ENCODE assay signal across 11 cellular contexts in the genomic region with DNA sequence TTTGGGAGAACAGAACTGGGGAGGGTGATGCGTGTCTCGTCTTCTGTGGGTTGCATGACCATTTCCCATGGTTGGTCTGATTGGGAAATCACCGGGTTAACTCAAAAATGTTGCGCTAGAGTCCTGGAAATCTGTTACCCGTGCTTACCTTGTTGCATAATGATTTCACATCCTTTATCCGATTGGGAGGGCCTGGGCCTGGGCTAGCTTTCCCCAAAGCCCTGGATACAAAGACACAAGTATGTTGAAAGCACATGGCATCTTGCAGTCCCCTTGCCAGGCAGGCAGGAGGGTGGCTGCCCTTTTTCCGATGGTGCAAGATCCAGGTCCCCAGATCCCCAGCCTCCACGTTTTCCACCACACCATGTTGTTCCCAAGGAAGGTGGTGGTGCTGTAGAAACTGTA. TPM values are rescaled to one million over a fixed set of nuclear protein-coding genes. Genes with fewer than 3 reads are reported as not detected.
DNase-seq lines count a peak whose midpoint lies in the region; ATAC-seq, FAIRE-seq and TF ChIP-seq lines count a peak whose summit lies in the region.
"Had no signal": no experiment of that assay in that cellular context is flagged by ENCODE, and none has a peak within 500 bp of the region (broad histone marks: within the 10 kb centered on the region; RNA-seq: fewer than 3 reads in every experiment).

No MANE protein-coding gene starts in this region.

- H3K36me3 Mint-ChIP-seq in CD14-positive monocyte (peaks cover 34 to 42% of the 10 kb centered on the region in 2 donors), IgD-negative memory B cell (peaks cover 4% of the 10 kb centered on the region), neural progenitor cell (no peaks in the 10 kb centered on the region)

- peak overlapping the region; percentile 83 to 91 for H3K4me3 Mint-ChIP-seq in CD14-positive monocyte
- H3K4me3 Mint-ChIP-seq in IgD-negative memory B cell: peak overlapping the region; percentile 69 to 91 (median 86)
- no peak overlapping the region for H3K4me3 Mint-ChIP-seq in neural progenitor cell
- H3K4me3 Mint-ChIP-seq: nephron had no signal

- RAD21 ChIA-PET in GM12878 (lab: Charles Lee; ENCODE audit: unreplicated experiment): no interaction called here

- H2AFZ ChIP-seq in GM12878 (ENCODE audit: control insufficient read depth, low read depth, low read length) (no peak overlapping the region), neural progenitor cell (replicated peaks) (no peak overlapping the region)

- H3K4me1 ChIP-seq in GM12878 (ENCODE audit: control insufficient read depth, insufficient read depth, low read length): peaks cover 22% of the 10 kb centered on the region
- H3K4me1 ChIP-seq in muscle layer of duodenum (ENCODE audit: control insufficient read depth in 1 of 2, insufficient read depth in 2 of 2, low read length in 2 of 2): peaks cover 0 to 13% of the 10 kb centered on the region in 2 donors
- no peaks in the 10 kb centered on the region for H3K4me1 ChIP-seq in neural progenitor cell
- H3K4me1 ChIP-seq: foreskin keratinocyte had no signal

- H3K79me2 ChIP-seq in GM12878 (ENCODE audit: control insufficient read depth, insufficient read depth, low read length) (peaks cover 15% of the 10 kb centered on the region), neural progenitor cell (ENCODE audit: low read depth) (no peaks in the 10 kb centered on the region)

- WGBS in GM12878 (ENCODE audit: insufficient coverage, insufficient replicate concordance, low lambda C conversion rate, missing lambda C conversion rate): 49% methylated on average over 8 of the region's 8 CpGs

- H3K9ac ChIP-seq in GM12878 (ENCODE audit: control insufficient read depth, insufficient read depth, low read length) (peak overlapping the region; percentile 46; the same call in 1 of the 2 replicates), neural progenitor cell (no peak overlapping the region)

- H3K4me1 Mint-ChIP-seq in CD14-positive monocyte (peaks cover 71% of the 10 kb centered on the region), IgD-negative memory B cell (peaks cover 29 to 39% (median 35%) of the 10 kb centered on the region in 3 donors), neural progenitor cell (peaks cover 6% of the 10 kb centered on the region)

- TF ChIP-seq POLR2A in GM12878 (IDR thresholded peaks at IDR 0.05; ENCODE audit: low read depth, low read length): no peak

- SMC1A ChIA-PET in GM12878 (lab: Charles Lee; ENCODE audit: uncharacterized antibody, unreplicated experiment): no interaction called here

- TF ChIP-seq CTCF in CD14-positive monocyte (IDR thresholded peaks at IDR 0.05): no peak
- TF ChIP-seq CTCF in GM12878 (IDR thresholded peaks at IDR 0.05 in 2 of 3, conservative IDR thresholded peaks at IDR 0.05 in 1 of 3; ENCODE audit: control insufficient read depth in 2 of 3, extremely low read depth in 1 of 3, insufficient read depth in 1 of 3, low read depth in 3 of 3, low read length in 3 of 3): no peak
- TF ChIP-seq CTCF in neural progenitor cell (IDR thresholded peaks at IDR 0.05): no peak

- H3K36me3 ChIP-seq in GM12878 (ENCODE audit: control insufficient read depth in 2 of 2, insufficient read depth in 2 of 2, low read length in 1 of 2): peaks cover 0 to 5% of the 10 kb centered on the region in 2 experiments; a peak in 1 of 4 replicates
- no peaks in the 10 kb centered on the region for H3K36me3 ChIP-seq in muscle layer of duodenum (ENCODE audit: control insufficient read depth in 1 of 2, insufficient read depth in 2 of 2, low read length in 2 of 2)
- no peaks in the 10 kb centered on the region for H3K36me3 ChIP-seq in neural progenitor cell

- H3K9me3 ChIP-seq in GM12878 (replicated peaks; ENCODE audit: control insufficient read depth, insufficient read depth, low read length) (no peaks in the 10 kb centered on the region; the same call in 2 of the 3 replicates), muscle layer of duodenum (ENCODE audit: control insufficient read depth in 1 of 2, low read length in 2 of 2) (no peaks in the 10 kb centered on the region), neural progenitor cell (ENCODE audit: low read depth) (no peaks in the 10 kb centered on the region)

- H3K27ac ChIP-seq in GM12878 (ENCODE audit: control insufficient read depth, insufficient read depth) (peak overlapping the region; percentile 68), muscle layer of duodenum (ENCODE audit: low read length) (peak overlapping the region; percentile 8), neural progenitor cell (no peak overlapping the region)
- H3K27ac ChIP-seq: foreskin keratinocyte had no signal

- H3K27ac Mint-ChIP-seq in CD14-positive monocyte: peak overlapping the region; percentile 91 to 99 (median 98)
- H3K27ac Mint-ChIP-seq in IgD-negative memory B cell: no peak overlapping the region
- no peak overlapping the region for H3K27ac Mint-ChIP-seq in neural progenitor cell
- H3K27ac Mint-ChIP-seq: nephron had no signal

- POLR2A ChIA-PET in GM12878 (lab: Charles Lee): no interaction called here

- no TSS peak for BruUV-seq in GM12878 (replicated peaks; lab: Mats Ljungman, UMichigan)

- TF ChIP-seq RAD21 in GM12878 (IDR thresholded peaks at IDR 0.05; ENCODE audit: insufficient read depth, low read depth, low read length): no peak

- intact Hi-C loops in CD14-positive monocyte (cut with micrococcal nuclease) (loop anchor here in 1 of 2 donors (2.0 to 5.0 kb wide), 2 partner anchors 13 to 1198 kb away; no protein-coding TSS in a partner anchor), GM12878 (cut with micrococcal nuclease; ENCODE audit: unreplicated experiment) (no loop called here)

- in situ Hi-C loops in GM12878 (cut with MboI): loop anchor here (5.0 kb wide), 1 partner anchor 73 kb away; no protein-coding TSS in a partner anchor

- H3F3A ChIP-seq in neural progenitor cell (ENCODE audit: low read depth): no peaks in the 10 kb centered on the region

- H3K27me3 Mint-ChIP-seq in CD14-positive monocyte (ENCODE audit: low read depth in 3 of 3): peaks cover 9 to 23% (median 16%) of the 10 kb centered on the region in 3 donors
- H3K27me3 Mint-ChIP-seq in IgD-negative memory B cell: peaks cover 11% of the 10 kb centered on the region
- peaks cover 9% of the 10 kb centered on the region for H3K27me3 Mint-ChIP-seq in neural progenitor cell (ENCODE audit: insufficient read depth, low read depth)

- CTCF ChIA-PET in GM12878 (lab: Yijun Ruan, JAX): no interaction called here

- H4K20me1 ChIP-seq in GM12878 (ENCODE audit: control insufficient read depth, insufficient read depth): no peaks in the 10 kb centered on the region
- H4K20me1 ChIP-seq in neural progenitor cell (ENCODE audit: low read depth): no peaks in the 10 kb centered on the region

- H3K27me3 ChIP-seq in GM12878 (replicated peaks in 1 of 2; ENCODE audit: control insufficient read depth in 2 of 2, insufficient read depth in 2 of 2, low read length in 1 of 2) (no peaks in the 10 kb centered on the region), muscle layer of duodenum (ENCODE audit: low read depth, low read length) (no peaks in the 10 kb centered on the region), neural progenitor cell (no peaks in the 10 kb centered on the region)

- H3K9me3 Mint-ChIP-seq in CD14-positive monocyte: peaks cover 0 to 17% (median 0%) of the 10 kb centered on the region in 7 donors
- H3K9me3 Mint-ChIP-seq in IgD-negative memory B cell: no peaks in the 10 kb centered on the region
- H3K9me3 Mint-ChIP-seq in neural progenitor cell: no peaks in the 10 kb centered on the region
- H3K9me3 Mint-ChIP-seq: nephron had no signal

- no peak for TF ChIP-seq EP300 in GM12878 (IDR thresholded peaks at IDR 0.05; ENCODE audit: borderline replicate concordance in 1 of 2, control insufficient read depth in 1 of 2, low read depth in 2 of 2, low read length in 2 of 2)

- H3K4me3 ChIP-seq in GM12878 (peak overlapping the region; percentile 65; the same call in 1 of the 2 replicates), muscle layer of duodenum (ENCODE audit: low read depth in 1 of 2, low read length in 2 of 2) (peak overlapping the region; percentile 33 to 38), neural progenitor cell (no peak overlapping the region)

- ATAC-seq in GM12878: no peak
- ATAC-seq: foreskin keratinocyte had no signal

- DNase-seq in CD14-positive monocyte (ENCODE audit: low spot score): no peak
- DNase-seq in GM12878 (ENCODE audit: low read depth, low spot score): no peak
- DNase-seq in NCI-H510A (lab: John Stamatoyannopoulos, UW): no peak
- no peak for DNase-seq in neural progenitor cell (ENCODE audit: low spot score)
- no peak for DNase-seq in AG08395 (ENCODE audit: low spot score)
- no peak for DNase-seq in NCI-H2029 treated with DMSO at 0.1 percent for 48 hours (lab: John Stamatoyannopoulos, UW)
- DNase-seq: foreskin keratinocyte, NCI-H69 had no signal

- peak; percentile 75 for FAIRE-seq in GM12878 (lab: Jason Lieb, UNC)

- peak overlapping the region; percentile 9 for H3K4me2 ChIP-seq in GM12878 (ENCODE audit: control insufficient read depth, insufficient read depth)
- no peak overlapping the region for H3K4me2 ChIP-seq in neural progenitor cell

RNA-seq across cellular contexts. Expression of a gene that starts 0.6 kb away (rescaled TPM):
- 10 to 100 TPM in 1 of 2 donors, 1 to 10 TPM in 1; 7.6 to 12.2 TPM for polyA plus RNA-seq in CD14-positive monocyte
- polyA plus RNA-seq in IgD-negative memory B cell: 5.1 TPM
- 0.42 and 0.61 TPM in 2 replicates for total RNA-seq in GM12878 (2013; cell fraction: nucleolus; rRNA removed)
- total RNA-seq in GM12878 (2014; rRNA removed): 2.6 and 2.7 TPM in 2 replicates
- total RNA-seq in GM12878 (2014; rRNA removed; fragmentation: Illumina TruSeq; extraction: Trizol): 3.5 and 4.4 TPM in 2 replicates
- total RNA-seq in GM12878 (2021): 9.1 and 9.9 TPM in 2 replicates
- polyA plus RNA-seq in GM12878 (2011; ENCODE audit: low read depth): 4.9 TPM
- polyA plus RNA-seq in GM12878 (2011; rRNA removed): 0.03 and 0.17 TPM in 2 replicates
- 0.03 TPM in 1 of 2 replicates, not detected in the other for polyA plus RNA-seq in GM12878 (2011; cell fraction: cytosol; rRNA removed)
- 0.22 and 0.30 TPM in 2 replicates for polyA plus RNA-seq in GM12878 (2011; cell fraction: nucleus; rRNA removed)
- polyA plus RNA-seq in GM12878 (2012): 5.5 and 6.1 TPM in 2 replicates
- 0.86 and 2.4 TPM in 2 replicates for polyA plus RNA-seq in GM12878 (2014; fragmentation: Illumina TruSeq; extraction: Trizol)
- polyA plus RNA-seq in GM12878 (2014; fragmentation: Nextera tagmentation; extraction: Ambion mirVana): under 1 TPM; 0.34 to 0.82 TPM
- polyA plus RNA-seq in GM12878 (2014; rRNA removed): 4.1 and 4.8 TPM in 2 replicates
- 1 to 10 TPM; 2.5 to 3.7 TPM for polyA plus RNA-seq in GM12878 (2016; fragmentation: Nextera tagmentation; extraction: Ambion mirVana)
- 0.05 TPM in 1 of 2 replicates, not detected in the other for polyA minus RNA-seq in GM12878 (2011; rRNA and poly(A)+ RNA removed)
- 4.4 TPM in 1 of 2 replicates, not detected in the other for polyA minus RNA-seq in GM12878 (2011; cell fraction: cytosol; rRNA and poly(A)+ RNA removed)
- polyA minus RNA-seq in GM12878 (2011; cell fraction: nucleus; rRNA and poly(A)+ RNA removed): under 0.01 and 0.38 TPM in 2 replicates
- 0.28 TPM in 1 of 2 replicates, not detected in the other for total RNA-seq in neural progenitor cell (ENCODE audit: low replicate concordance)

RNA-seq across cellular contexts. Expression of a gene that starts 14.8 kb away (rescaled TPM):
- 10 to 100 TPM; 14.8 to 17.3 TPM for polyA plus RNA-seq in CD14-positive monocyte
- polyA plus RNA-seq in IgD-negative memory B cell: 36.4 TPM
- 19.8 and 23.7 TPM in 2 replicates for total RNA-seq in GM12878 (2013; cell fraction: nucleolus; rRNA removed)
- total RNA-seq in GM12878 (2014; rRNA removed): 16.8 and 24.6 TPM in 2 replicates
- 2.6 and 2.8 TPM in 2 replicates for total RNA-seq in GM12878 (2014; rRNA removed; fragmentation: Illumina TruSeq; extraction: Trizol)
- 20.3 and 23.6 TPM in 2 replicates for total RNA-seq in GM12878 (2021)
- 4.9 TPM for polyA plus RNA-seq in GM12878 (2011; ENCODE audit: low read depth)
- 2.8 and 5.2 TPM in 2 replicates for polyA plus RNA-seq in GM12878 (2011; rRNA removed)
- polyA plus RNA-seq in GM12878 (2011; cell fraction: cytosol; rRNA removed): 8.2 and 16.1 TPM in 2 replicates
- 87.0 and 101 TPM in 2 replicates for polyA plus RNA-seq in GM12878 (2011; cell fraction: nucleus; rRNA removed)
- polyA plus RNA-seq in GM12878 (2012): 21.9 and 22.9 TPM in 2 replicates
- 0.52 and 1.3 TPM in 2 replicates for polyA plus RNA-seq in GM12878 (2014; fragmentation: Illumina TruSeq; extraction: Trizol)
- polyA plus RNA-seq in GM12878 (2014; fragmentation: Nextera tagmentation; extraction: Ambion mirVana): 1 to 10 TPM in 1 of 2 experiments, under 1 TPM in 1; 0.14 to 2.1 TPM
- 24.8 and 27.1 TPM in 2 replicates for polyA plus RNA-seq in GM12878 (2014; rRNA removed)
- polyA plus RNA-seq in GM12878 (2016; fragmentation: Nextera tagmentation; extraction: Ambion mirVana): 10 to 100 TPM; 17.5 to 20.9 TPM
- polyA minus RNA-seq in GM12878 (2011; rRNA and poly(A)+ RNA removed): 1.4 and 5.8 TPM in 2 replicates
- polyA minus RNA-seq in GM12878 (2011; cell fraction: cytosol; rRNA and poly(A)+ RNA removed): 1.8 and 2.8 TPM in 2 replicates
- polyA minus RNA-seq in GM12878 (2011; cell fraction: nucleus; rRNA and poly(A)+ RNA removed): 7.5 and 11.9 TPM in 2 replicates
- total RNA-seq in neural progenitor cell (ENCODE audit: low replicate concordance): 7.5 and 17.9 TPM in 2 replicates

RNA-seq across cellular contexts. Expression of a gene that starts 54.1 kb away (rescaled TPM):
- polyA plus RNA-seq in CD14-positive monocyte (100 to 1,000 TPM; 105 to 113 TPM), IgD-negative memory B cell (130 TPM), GM12878 (2011; rRNA removed) (43.3 and 94.2 TPM in 2 replicates), GM12878 (2014; fragmentation: Illumina TruSeq; extraction: Trizol) (7.8 and 45.7 TPM in 2 replicates), GM12878 (2014; fragmentation: Nextera tagmentation; extraction: Ambion mirVana) (10 to 100 TPM in 1 of 2 experiments, 1 to 10 TPM in 1; 1.2 to 11.2 TPM), GM12878 (2014; rRNA removed) (130 and 154 TPM in 2 replicates), GM12878 (2016; fragmentation: Nextera tagmentation; extraction: Ambion mirVana) (100 to 1,000 TPM; 184 to 191 TPM)
- total RNA-seq in GM12878 (2013; cell fraction: nucleolus; rRNA removed): 144 and 180 TPM in 2 replicates
- total RNA-seq in GM12878 (2014; rRNA removed) (127 and 146 TPM in 2 replicates), GM12878 (2014; rRNA removed; fragmentation: Illumina TruSeq; extraction: Trizol) (52.6 and 56.1 TPM in 2 replicates), GM12878 (2021) (192 and 194 TPM in 2 replicates), neural progenitor cell (ENCODE audit: low replicate concordance) (48.7 and 126 TPM in 2 replicates)
- 60.4 TPM for polyA plus RNA-seq in GM12878 (2011; ENCODE audit: low read depth)
- 130 and 162 TPM in 2 replicates for polyA plus RNA-seq in GM12878 (2011; cell fraction: cytosol; rRNA removed)
- 550 and 578 TPM in 2 replicates for polyA plus RNA-seq in GM12878 (2011; cell fraction: nucleus; rRNA removed)
- 148 and 190 TPM in 2 replicates for polyA plus RNA-seq in GM12878 (2012)
- 76.6 and 156 TPM in 2 replicates for polyA minus RNA-seq in GM12878 (2011; rRNA and poly(A)+ RNA removed)
- 59.1 and 73.4 TPM in 2 replicates for polyA minus RNA-seq in GM12878 (2011; cell fraction: cytosol; rRNA and poly(A)+ RNA removed)
- polyA minus RNA-seq in GM12878 (2011; cell fraction: nucleus; rRNA and poly(A)+ RNA removed): 62.3 and 85.3 TPM in 2 replicates

Comparison
In these comparisons a context has a peak if more than half of its experiments do, and no peak if none do; other contexts are left out.
1. H3K27ac Mint-ChIP-seq: peak in CD14-positive monocyte (7 of 7); none in IgD-negative memory B cell (0 of 3) and neural progenitor cell (single experiment).